In genomic region chr9:16221350-16221749, GRCh38 we compare ENCODE assay signal across 1 cellular context.
TF ChIP-seq lines count a peak whose summit lies in the region.

No MANE protein-coding gene starts in this region.

TF ChIP-seq in H1, 55 proteins besides CTCF, POLR2A, EP300 and RAD21 (continued from another document):
- no peak for TF ChIP-seq CHD7 (IDR thresholded peaks at IDR 0.05; ENCODE audit: insufficient replicate concordance, low read length)
- no peak for TF ChIP-seq SIN3A (conservative IDR thresholded peaks at IDR 0.05 in 1 of 2, IDR thresholded peaks at IDR 0.05 in 1 of 2; ENCODE audit: low read depth in 1 of 2, low read length in 2 of 2)
- TF ChIP-seq TEAD4 (IDR thresholded peaks at IDR 0.05; ENCODE audit: low read depth, low read length), result no peak
- no peak for TF ChIP-seq SAP30 (IDR thresholded peaks at IDR 0.05; ENCODE audit: insufficient read depth, insufficient replicate concordance, low read length)
- TF ChIP-seq RFX5 (IDR thresholded peaks at IDR 0.05; ENCODE audit: borderline replicate concordance, low read depth, low read length), result no peak
- no peak for TF ChIP-seq MAX (IDR thresholded peaks at IDR 0.05)
- no peak for TF ChIP-seq RXRA (IDR thresholded peaks at IDR 0.05; ENCODE audit: insufficient read depth, low read depth, low read length)
- TF ChIP-seq MAFK (IDR thresholded peaks at IDR 0.05; ENCODE audit: low read depth, low read length), result no peak
- no peak for TF ChIP-seq BCL11A (IDR thresholded peaks at IDR 0.05; ENCODE audit: low read depth in 2 of 2, low read length in 2 of 2)
